ENCODE assay signal across 13 cellular contexts in the genomic region with DNA sequence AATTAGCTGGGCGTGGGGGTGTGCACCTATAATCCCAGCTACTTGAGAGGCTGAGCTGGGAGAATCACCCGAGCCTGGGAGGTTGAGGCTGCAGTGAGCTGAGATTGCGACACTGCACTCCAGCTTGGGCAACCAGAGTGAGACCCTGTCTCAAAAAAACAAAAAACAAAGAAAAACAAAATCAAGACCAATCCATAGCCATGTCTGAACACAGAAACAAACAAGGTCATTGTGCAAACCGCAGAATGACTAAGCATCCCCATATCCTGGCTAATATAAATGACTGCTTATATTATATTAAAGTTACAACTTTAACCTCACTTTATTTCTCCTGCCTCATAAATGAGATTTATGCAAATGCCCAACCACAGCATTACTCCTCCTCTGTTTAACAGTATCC. TPM values are rescaled to one million over a fixed set of nuclear protein-coding genes. Genes with fewer than 3 reads are reported as not detected.
DNase-seq lines count a peak whose midpoint lies in the region; ATAC-seq and TF ChIP-seq lines count a peak whose summit lies in the region.
"Had no signal": no experiment of that assay in that cellular context is flagged by ENCODE, and none has a peak within 500 bp of the region (broad histone marks: within the 10 kb centered on the region; RNA-seq: fewer than 3 reads in every experiment).

No MANE protein-coding gene starts in this region.

- H3F3A ChIP-seq in GM23248 (ENCODE audit: insufficient read depth), result peaks cover 7% of the 10 kb centered on the region
- H3F3A ChIP-seq in PC-9 (ENCODE audit: insufficient read depth, low read depth), result peaks cover 67% of the 10 kb centered on the region

- CTCF ChIA-PET in PC-9 (lab: Charles Lee), result no interaction called here

- H4K20me1 ChIP-seq in GM23248 (ENCODE audit: insufficient read depth) (no peaks in the 10 kb centered on the region), PC-9 (ENCODE audit: insufficient read depth) (0 out of 2 replicates have a peak, but pooled peaks cover 4% of the 10 kb centered on the region)

- POLR2A ChIA-PET in PC-9 (lab: Charles Lee; ENCODE audit: unreplicated experiment), result interaction anchor here (0.6 to 0.7 kb wide), 2 partner anchors 63 to 202 kb away, joined by 3 to 6 read pairs; no protein-coding TSS in a partner anchor

- H3K27me3 ChIP-seq in GM23248 (replicated peaks; ENCODE audit: insufficient read depth), result no peaks in the 10 kb centered on the region
- no peaks in the 10 kb centered on the region for H3K27me3 ChIP-seq in PC-9 (ENCODE audit: insufficient read depth, low read depth)
- no peaks in the 10 kb centered on the region for H3K27me3 ChIP-seq in right cardiac atrium (ENCODE audit: control insufficient read depth, insufficient read depth)
- no peaks in the 10 kb centered on the region for H3K27me3 ChIP-seq in BE2C
- H3K27me3 ChIP-seq in uterus, result no peaks in the 10 kb centered on the region

- H3K9ac ChIP-seq in GM23248, result no peak overlapping the region

- peaks cover 7% of the 10 kb centered on the region; the same call in 1 of the 2 replicates for H3K4me1 ChIP-seq in GM23248 (ENCODE audit: insufficient read depth)
- H3K4me1 ChIP-seq in PC-9 (replicated peaks; ENCODE audit: insufficient read depth), result peaks cover 56% of the 10 kb centered on the region
- H3K4me1 ChIP-seq in right cardiac atrium (ENCODE audit: control insufficient read depth, insufficient read depth, low read length), result no peaks in the 10 kb centered on the region
- H3K4me1 ChIP-seq in BE2C, result no peaks in the 10 kb centered on the region
- H3K4me1 ChIP-seq in uterus, result peaks cover 0 to 8% of the 10 kb centered on the region in 2 donors

- H3K27ac Mint-ChIP-seq in dendritic cell treated with granulocyte-macrophage colony-stimulating factor and Interleukin-4, amounts not matched to agents 40 ng/mL and 50 ng/mL, for 4 days, result peak overlapping the region; percentile 52
- H3K27ac Mint-ChIP-seq in neural crest cell (ENCODE audit: unreplicated experiment), result no peak overlapping the region

- TF ChIP-seq POLR2A in uterus (IDR thresholded peaks at IDR 0.05), result no peak

- H3K4me2 ChIP-seq in GM23248 (ENCODE audit: unreplicated experiment) (no peak overlapping the region), PC-9 (peak overlapping the region; percentile 65)

- peaks cover 26% of the 10 kb centered on the region for H3K27me3 Mint-ChIP-seq in dendritic cell treated with granulocyte-macrophage colony-stimulating factor and Interleukin-4, amounts not matched to agents 40 ng/mL and 50 ng/mL, for 4 days
- H3K27me3 Mint-ChIP-seq in neural crest cell (ENCODE audit: low read depth), result peaks cover 24% of the 10 kb centered on the region

- no peaks in the 10 kb centered on the region for H3K36me3 ChIP-seq in GM23248 (ENCODE audit: low read depth)
- H3K36me3 ChIP-seq in PC-9 (ENCODE audit: low read depth), result peaks cover 3% of the 10 kb centered on the region; the same call in 1 of the 2 replicates
- H3K36me3 ChIP-seq in BE2C, result no peaks in the 10 kb centered on the region
- H3K36me3 ChIP-seq in uterus, result no peaks in the 10 kb centered on the region

- H3K4me3 Mint-ChIP-seq in dendritic cell treated with granulocyte-macrophage colony-stimulating factor and Interleukin-4, amounts not matched to agents 40 ng/mL and 50 ng/mL, for 4 days, result peak overlapping the region; percentile 6
- peak overlapping the region; percentile 17 for H3K4me3 Mint-ChIP-seq in neural crest cell

- H2AFZ ChIP-seq in GM23248, result no peak overlapping the region
- no peak overlapping the region; the same call in 1 of the 2 replicates for H2AFZ ChIP-seq in PC-9

- in situ Hi-C loops in GM23248 (cut with MboI), result no loop called here

- WGBS in GM23248 (ENCODE audit: low coverage in 1 of 2, low lambda C conversion rate in 2 of 2, missing lambda C conversion rate in 2 of 2), 2 experiments, result 67 to 75% methylated on average over 4 of the region's 4 CpGs
- 89% methylated on average over 4 of the region's 4 CpGs for WGBS in right cardiac atrium

- no peaks in the 10 kb centered on the region for H3K9me3 Mint-ChIP-seq in dendritic cell treated with granulocyte-macrophage colony-stimulating factor and Interleukin-4, amounts not matched to agents 40 ng/mL and 50 ng/mL, for 4 days
- H3K9me3 Mint-ChIP-seq in neural crest cell, result no peaks in the 10 kb centered on the region
- H3K9me3 Mint-ChIP-seq: activated T-cell treated with anti-CD3 and anti-CD28 coated beads, Interleukin-2, amount 50 U/mL, for 72 hours had no signal

- no TSS peak for BruUV-seq in PC-9 (replicated peaks; lab: Mats Ljungman, UMichigan)

- TF ChIP-seq CTCF in PC-9 (conservative IDR thresholded peaks at IDR 0.05), result no peak
- TF ChIP-seq CTCF in neural crest cell (conservative IDR thresholded peaks at IDR 0.05), result no peak
- TF ChIP-seq CTCF in BE2C (IDR thresholded peaks at IDR 0.05; ENCODE audit: low read depth, low read length), result no peak
- TF ChIP-seq CTCF in uterus (IDR thresholded peaks at IDR 0.05), result no peak

- H3K27ac ChIP-seq in GM23248, result no peak overlapping the region
- H3K27ac ChIP-seq in PC-9, result peak overlapping the region; percentile 92
- H3K27ac ChIP-seq in right cardiac atrium (ENCODE audit: low read length), result no peak overlapping the region
- H3K27ac ChIP-seq in uterus, result no peak overlapping the region

- H3K79me2 ChIP-seq in GM23248 (ENCODE audit: insufficient read depth), result no peaks in the 10 kb centered on the region
- peaks cover 14% of the 10 kb centered on the region for H3K79me2 ChIP-seq in PC-9 (ENCODE audit: low read depth)

- H3K9me2 ChIP-seq in GM23248 (ENCODE audit: insufficient read depth) (no peaks in the 10 kb centered on the region), PC-9 (ENCODE audit: insufficient read depth) (no peaks in the 10 kb centered on the region)

- intact Hi-C loops in PC-9 (cut with micrococcal nuclease; ENCODE audit: unreplicated experiment), result loop anchor here (5.0 kb wide), 1 partner anchor 50 kb away; no protein-coding TSS in a partner anchor
- intact Hi-C loops in dendritic cell treated with granulocyte-macrophage colony-stimulating factor and Interleukin-4, amounts not matched to agents 40 ng/mL and 50 ng/mL, for 4 days (cut with micrococcal nuclease), result no loop called here
- intact Hi-C loops in right cardiac atrium (cut with DNase I), result no loop called here
- intact Hi-C loops in uterus (cut with DNase I; ENCODE audit: low total_unique reads), result no loop called here

- no peak for ATAC-seq in right cardiac atrium
- ATAC-seq: activated T-cell treated with anti-CD3 and anti-CD28 coated beads, Interleukin-2, amount 50 U/mL, for 72 hours; mucosa of descending colon had no signal

- DNase-seq in GM23248 (peak; percentile 59), PC-9 (peak in 1 of 2 experiments; percentile 74), neural crest cell (ENCODE audit: low read depth, low spot score) (no peak), NCI-H2196 (lab: John Stamatoyannopoulos, UW; ENCODE audit: unreplicated experiment) (no peak), right cardiac atrium (no peak), BE2C (no peak), uterus (no peak)
- DNase-seq: activated T-cell treated with anti-CD3 and anti-CD28 coated beads, Interleukin-2, amount 50 U/mL, for 72 hours; hippocampal formation; mucosa of descending colon; NCI-H187 treated with DMSO at 0.1 percent for 48 hours had no signal

- no peak overlapping the region for H3K4me3 ChIP-seq in GM23248
- H3K4me3 ChIP-seq in PC-9, result no peak overlapping the region; the same call in 1 of the 2 replicates
- H3K4me3 ChIP-seq in right cardiac atrium (ENCODE audit: low read length), result no peak overlapping the region
- no peak overlapping the region for H3K4me3 ChIP-seq in BE2C (ENCODE audit: low read depth, low read length)
- no peak overlapping the region for H3K4me3 ChIP-seq in uterus
- H3K4me3 ChIP-seq: mucosa of descending colon had no signal

- H3K9me3 ChIP-seq in GM23248 (ENCODE audit: low read depth), result no peaks in the 10 kb centered on the region
- H3K9me3 ChIP-seq in PC-9 (ENCODE audit: insufficient read depth, low read depth), result no peaks in the 10 kb centered on the region
- no peaks in the 10 kb centered on the region for H3K9me3 ChIP-seq in right cardiac atrium (ENCODE audit: control insufficient read depth, low read length)
- no peaks in the 10 kb centered on the region for H3K9me3 ChIP-seq in BE2C
- H3K9me3 ChIP-seq in uterus, result no peaks in the 10 kb centered on the region
- H3K9me3 ChIP-seq: mucosa of descending colon had no signal

- H3K36me3 Mint-ChIP-seq in dendritic cell treated with granulocyte-macrophage colony-stimulating factor and Interleukin-4, amounts not matched to agents 40 ng/mL and 50 ng/mL, for 4 days (ENCODE audit: low read depth), result peaks cover 7% of the 10 kb centered on the region
- no peaks in the 10 kb centered on the region for H3K36me3 Mint-ChIP-seq in neural crest cell (ENCODE audit: low read depth)

- H3K4me1 Mint-ChIP-seq in dendritic cell treated with granulocyte-macrophage colony-stimulating factor and Interleukin-4, amounts not matched to agents 40 ng/mL and 50 ng/mL, for 4 days (ENCODE audit: low read depth), result peaks cover 58% of the 10 kb centered on the region
- H3K4me1 Mint-ChIP-seq in neural crest cell, result peaks cover 23% of the 10 kb centered on the region

RNA-seq across cellular contexts. Expression of gene LYPD3, which starts 2.3 kb away (rescaled TPM):
- total RNA-seq in GM23248 (2014; rRNA removed; shearing (Covaris generic)), result not detected in 2 replicates
- 0.22 and 0.28 TPM in 2 replicates for polyA plus RNA-seq in GM23248 (2016; fragmentation: Nextera tagmentation; extraction: Ambion mirVana)
- total RNA-seq in PC-9 (2021), result 70.8 and 78.3 TPM in 2 replicates
- 0.50 and 0.89 TPM in 2 replicates for total RNA-seq in neural crest cell
- total RNA-seq in right cardiac atrium, result 1 to 10 TPM in 1 of 4 donors, under 1 TPM in 3; 0.53 to 1.5 (median 0.75) TPM
- polyA plus RNA-seq in right cardiac atrium, result 0.97 TPM
- not detected for polyA plus RNA-seq in BE2C (2012; ENCODE audit: insufficient read depth, insufficient read length, low read depth)
- 1 to 10 TPM in 1 of 4 donors, under 1 TPM in 1, not detected in 2; 0.28 to 2.4 TPM for total RNA-seq in uterus
- total RNA-seq: skeletal muscle tissue had no signal

RNA-seq across cellular contexts. Expression of gene PHLDB3, which starts 36.8 kb away (rescaled TPM):
- 5.6 and 8.9 TPM in 2 replicates for total RNA-seq in GM23248 (2014; rRNA removed; shearing (Covaris generic))
- polyA plus RNA-seq in GM23248 (2016; fragmentation: Nextera tagmentation; extraction: Ambion mirVana) (3.9 and 4.6 TPM in 2 replicates), right cardiac atrium (6.9 TPM)
- total RNA-seq in PC-9 (2021) (36.7 and 50.7 TPM in 2 replicates), neural crest cell (13.3 and 14.3 TPM in 2 replicates), right cardiac atrium (10 to 100 TPM in 2 of 4 donors, 1 to 10 TPM in 2; 6.3 to 11.4 (median 8.7) TPM), uterus (10 to 100 TPM in 2 of 4 donors, under 1 TPM in 2; 0.51 to 27.1 (median 6.1) TPM)
- 8.1 TPM for polyA plus RNA-seq in BE2C (2012; ENCODE audit: insufficient read depth, insufficient read length, low read depth)

RNA-seq across cellular contexts. Expression of gene TEX101, which starts 53.0 kb away (rescaled TPM):
- not detected in 2 replicates for total RNA-seq in GM23248 (2014; rRNA removed; shearing (Covaris generic))
- not detected in 2 replicates for polyA plus RNA-seq in GM23248 (2016; fragmentation: Nextera tagmentation; extraction: Ambion mirVana)
- total RNA-seq in PC-9 (2021), result not detected in 2 replicates
- total RNA-seq in neural crest cell, result not detected in 2 replicates
- not detected for total RNA-seq in right cardiac atrium
- not detected for polyA plus RNA-seq in right cardiac atrium
- 0.56 TPM for polyA plus RNA-seq in BE2C (2012; ENCODE audit: insufficient read depth, insufficient read length, low read depth)
- total RNA-seq in uterus, result not detected
- total RNA-seq: activated T-cell treated with anti-CD3 and anti-CD28 coated beads, Interleukin-2, amount 50 U/mL, for 72 hours; skeletal muscle tissue had no signal

RNA-seq across cellular contexts. Expression of gene ETHE1, which starts 59.3 kb away (rescaled TPM):
- total RNA-seq in GM23248 (2014; rRNA removed; shearing (Covaris generic)), result 71.1 and 100.0 TPM in 2 replicates
- 70.8 and 75.4 TPM in 2 replicates for polyA plus RNA-seq in GM23248 (2016; fragmentation: Nextera tagmentation; extraction: Ambion mirVana)
- total RNA-seq in PC-9 (2021), result 83.4 and 89.3 TPM in 2 replicates
- total RNA-seq in neural crest cell, result 23.7 and 25.0 TPM in 2 replicates
- total RNA-seq in right cardiac atrium, result 10 to 100 TPM; 12.6 to 18.2 (median 14.9) TPM
- 14.1 TPM for polyA plus RNA-seq in right cardiac atrium
- 12.9 TPM for polyA plus RNA-seq in BE2C (2012; ENCODE audit: insufficient read depth, insufficient read length, low read depth)
- total RNA-seq in uterus, result 10 to 100 TPM in 2 of 4 donors, 1 to 10 TPM in 1, under 1 TPM in 1; 0.77 to 29.0 (median 12.5) TPM

Comparison
In these comparisons a context has a peak if more than half of its experiments do, and no peak if none do; other contexts are left out.
1. RNA of gene LYPD3, which starts 2.3 kb away (total RNA-seq): 70.8 to 78.3 TPM in PC-9; 0.50 to 0.89 TPM in neural crest cell, 0.53 to 1.5 TPM in right cardiac atrium, 0.28 to 2.4 TPM in uterus and not detected in GM23248; every median in the first group is over 10 times any median in the second.